8 cellular contexts compared by ENCODE assay signal in the genomic region with DNA sequence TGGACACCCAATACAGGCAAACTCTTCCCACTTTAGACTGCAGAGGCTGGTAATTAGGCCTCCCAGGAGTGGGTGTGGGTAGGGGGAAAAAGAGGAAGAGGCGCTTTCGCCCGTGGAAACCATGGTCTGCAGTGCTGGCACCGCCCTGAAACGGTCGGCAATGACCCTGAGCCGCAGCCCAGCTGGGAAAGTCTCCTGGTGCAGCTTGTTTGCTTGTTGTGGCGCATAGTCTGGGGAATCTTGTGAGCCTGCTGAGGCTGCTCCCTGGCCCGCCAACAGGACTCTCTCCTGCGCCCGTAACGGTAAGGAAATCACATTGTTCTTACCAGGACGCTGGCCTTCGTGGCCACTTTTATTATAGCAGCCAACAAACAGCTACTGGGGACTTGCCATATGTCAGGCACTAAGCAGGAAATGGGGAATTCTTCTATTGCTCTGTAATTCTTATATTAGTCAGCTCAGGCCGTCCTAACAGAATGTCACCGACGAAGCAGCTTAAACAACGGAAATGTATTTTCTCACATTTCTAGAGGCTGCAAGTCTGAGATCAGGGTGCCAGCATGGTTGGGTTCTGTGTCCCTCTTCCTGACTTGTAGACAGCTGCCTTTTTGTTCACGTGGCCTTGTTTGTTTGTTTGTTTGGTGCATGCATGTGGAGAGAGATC. TPM values are rescaled to one million over a fixed set of nuclear protein-coding genes. Genes with fewer than 3 reads are reported as not detected.
DNase-seq lines count a peak whose midpoint lies in the region; ATAC-seq and TF ChIP-seq lines count a peak whose summit lies in the region.
"Had no signal": no experiment of that assay in that cellular context is flagged by ENCODE, and none has a peak within 500 bp of the region (broad histone marks: within the 10 kb centered on the region; RNA-seq: fewer than 3 reads in every experiment).

No MANE protein-coding gene starts in this region.

- H3K4me3 ChIP-seq in spleen, result peak overlapping the region in 6 of 8 donors; percentile 13 to 58 (median 21)

- intact Hi-C loops in spleen (cut with DNase I; ENCODE audit: low total_unique reads), result no loop called here

- H3K4me1 ChIP-seq in spleen, result peaks cover 12 to 95% (median 60%) of the 10 kb centered on the region in 6 donors

- 15 to 33% (median 24%) methylated on average over 16 to 19 of the region's 19 CpGs for WGBS in spleen, 5 donors

- H3K27ac ChIP-seq in spleen, result peak overlapping the region; percentile 17 to 88 (median 81)

- no peaks in the 10 kb centered on the region for H3K9me3 Mint-ChIP-seq in endothelial cell (ENCODE audit: unreplicated experiment)

- peak overlapping the region; percentile 90 for H3K27ac Mint-ChIP-seq in endothelial cell (ENCODE audit: unreplicated experiment)

- TF ChIP-seq POLR2A in spleen (IDR thresholded peaks at IDR 0.05), result no peak

- DNase-seq in endothelial cell (ENCODE audit: low spot score) (no peak), spleen (no peak), NCI-H1048 (lab: John Stamatoyannopoulos, UW) (no peak), NCI-H1436 treated with DMSO at 0.1 percent for 48 hours (lab: John Stamatoyannopoulos, UW) (no peak)
- DNase-seq in stimulated activated naive CD4-positive, alpha-beta T cell treated with Interleukin-2 at 50 U/mL for 16 hours (lab: John Stamatoyannopoulos, UW), result no peak

- peak; percentile 62 for ATAC-seq in GM19351 (IDR thresholded peaks at IDR 0.05; ENCODE audit: unreplicated experiment)
- peak; percentile 63 for ATAC-seq in HG03439 (IDR thresholded peaks at IDR 0.05; ENCODE audit: unreplicated experiment)
- ATAC-seq: Panc1 had no signal

- TF ChIP-seq CTCF in endothelial cell (IDR thresholded peaks at IDR 0.05; ENCODE audit: unreplicated experiment), result no peak
- peak in 3 of 11 experiments; percentile 12 to 32 (median 16) for TF ChIP-seq CTCF in spleen (IDR thresholded peaks at IDR 0.05 in 8 of 11, conservative IDR thresholded peaks at IDR 0.05 in 3 of 11)

- H3K4me1 Mint-ChIP-seq in endothelial cell (ENCODE audit: unreplicated experiment), result peaks cover 57% of the 10 kb centered on the region

- no peaks in the 10 kb centered on the region for H3K9me3 ChIP-seq in spleen

- H3K36me3 ChIP-seq in spleen, result no peaks in the 10 kb centered on the region

- peaks cover 13% of the 10 kb centered on the region for H3K27me3 Mint-ChIP-seq in endothelial cell (ENCODE audit: unreplicated experiment)

- H3K4me3 Mint-ChIP-seq in endothelial cell (ENCODE audit: unreplicated experiment), result no peak overlapping the region

- no peaks in the 10 kb centered on the region for H3K36me3 Mint-ChIP-seq in endothelial cell (ENCODE audit: low read depth, unreplicated experiment)

- H3K27me3 ChIP-seq in spleen (replicated peaks in 1 of 7), result peaks cover 0 to 2% (median 0%) of the 10 kb centered on the region in 7 donors

RNA-seq across cellular contexts. Expression of a gene that starts 52.5 kb away (rescaled TPM):
- total RNA-seq in endothelial cell (ENCODE audit: unreplicated experiment), result 25.8 TPM
- total RNA-seq in spleen, result 100 to 1,000 TPM in 2 of 7 donors, 10 to 100 TPM in 5; 65.4 to 117 (median 95.4) TPM
- polyA plus RNA-seq in spleen, result 10 to 100 TPM; 17.2 to 28.8 (median 22.9) TPM
